ENCODE assay signal across 1 cellular context in genomic region chr11:63920870-63921417, GRCh38.
A peak's percentile ranks its signal among the peaks of the same experiment; 100 is the strongest.
TF ChIP-seq lines count a peak whose summit lies in the region.

No MANE protein-coding gene starts in this region.

TF ChIP-seq in WTC11, 78 proteins besides CTCF, POLR2A, EP300 and RAD21 (continued from another document):
- TF ChIP-seq AR (CRISPR knock-in tag; IDR thresholded peaks at IDR 0.05) = no peak
- TF ChIP-seq NFATC4 (CRISPR knock-in tag; IDR thresholded peaks at IDR 0.05) = no peak
- TF ChIP-seq FOXJ3 (CRISPR knock-in tag; IDR thresholded peaks at IDR 0.05; ENCODE audit: borderline replicate concordance) = no peak
- TF ChIP-seq GTF2I (CRISPR knock-in tag; conservative IDR thresholded peaks at IDR 0.05) = no peak
- TF ChIP-seq ZNF281 (CRISPR knock-in tag; IDR thresholded peaks at IDR 0.05) = peak; percentile 42; the same call in 1 of the 2 replicates
- TF ChIP-seq RELA (CRISPR knock-in tag; IDR thresholded peaks at IDR 0.05; ENCODE audit: borderline replicate concordance) = no peak
- no peak for TF ChIP-seq ZNF423 (CRISPR knock-in tag; IDR thresholded peaks at IDR 0.05)
